28 cellular contexts compared by ENCODE assay signal in genomic region chr9:93750045-93750444, GRCh38.
"Had no signal": no experiment of that assay in that cellular context is flagged by ENCODE, and none has a peak within 500 bp of the region (broad histone marks: within the 10 kb centered on the region; RNA-seq: fewer than 3 reads in every experiment).

No MANE protein-coding gene starts in this region.

- H3K27ac ChIP-seq: colonic mucosa, coronary artery, dorsolateral prefrontal cortex, epithelial cell of prostate, esophagus muscularis mucosa, esophagus squamous epithelium, foreskin keratinocyte, gastrocnemius medialis, gastroesophageal sphincter, heart left ventricle, heart right ventricle, hepatocyte had no signal

- DNase-seq: colonic mucosa; cortex of kidney; dorsolateral prefrontal cortex; effector CD4-positive, alpha-beta T cell; effector CD8-positive, alpha-beta T cell; effector memory CD4-positive, alpha-beta T cell; effector memory CD8-positive, alpha-beta T cell; erythroblast; esophagus squamous epithelium; foreskin fibroblast; foreskin keratinocyte; foreskin melanocyte; gastrocnemius medialis; glutamatergic neuron; head of caudate nucleus; heart left ventricle; heart right ventricle had no signal

- H3K79me2 ChIP-seq: hepatocyte had no signal

- H2AFZ ChIP-seq: hepatocyte had no signal

- H3K27ac Mint-ChIP-seq: dendritic cell treated with granulocyte-macrophage colony-stimulating factor and Interleukin-4, amounts not matched to agents 40 ng/mL and 50 ng/mL, for 4 days; effector memory CD8-positive, alpha-beta T cell had no signal

- H3K36me3 ChIP-seq: colonic mucosa, esophagus muscularis mucosa, esophagus squamous epithelium, gastrocnemius medialis, gastroesophageal sphincter, heart left ventricle, heart right ventricle had no signal

- H3K27me3 ChIP-seq: colonic mucosa, esophagus muscularis mucosa, esophagus squamous epithelium, foreskin keratinocyte, gastrocnemius medialis, gastroesophageal sphincter, heart left ventricle, heart right ventricle, hepatocyte had no signal

- H3K27me3 Mint-ChIP-seq: dendritic cell treated with granulocyte-macrophage colony-stimulating factor and Interleukin-4, amounts not matched to agents 40 ng/mL and 50 ng/mL, for 4 days had no signal

- H3K4me3 Mint-ChIP-seq: dendritic cell treated with granulocyte-macrophage colony-stimulating factor and Interleukin-4, amounts not matched to agents 40 ng/mL and 50 ng/mL, for 4 days; effector memory CD8-positive, alpha-beta T cell had no signal

- H3K4me1 ChIP-seq: colonic mucosa, esophagus muscularis mucosa, esophagus squamous epithelium, foreskin keratinocyte, gastrocnemius medialis, gastroesophageal sphincter, heart left ventricle, heart right ventricle had no signal

- H3K4me2 ChIP-seq: hepatocyte had no signal

- H3K4me3 ChIP-seq: colonic mucosa, coronary artery, dorsolateral prefrontal cortex, esophagus muscularis mucosa, esophagus squamous epithelium, gastrocnemius medialis, gastroesophageal sphincter, heart left ventricle, heart right ventricle, hepatocyte had no signal

- ATAC-seq: effector memory CD8-positive, alpha-beta T cell; esophagus mucosa; foreskin keratinocyte; gastrocnemius medialis; gastroesophageal sphincter; heart left ventricle; heart right ventricle had no signal

- FAIRE-seq: colon, endometrium, endothelial cell of umbilical vein, frontal cortex had no signal
